In genomic region chr12:94987806-94988205, GRCh38 we compare ENCODE assay signal across 21 cellular contexts. TPM values are rescaled to one million over a fixed set of nuclear protein-coding genes. Genes with fewer than 3 reads are reported as not detected.
A peak's percentile ranks its signal among the peaks of the same experiment; 100 is the strongest.
DNase-seq lines count a peak whose midpoint lies in the region; ATAC-seq, FAIRE-seq and TF ChIP-seq lines count a peak whose summit lies in the region.
"Had no signal": no experiment of that assay in that cellular context is flagged by ENCODE, and none has a peak within 500 bp of the region (broad histone marks: within the 10 kb centered on the region; RNA-seq: fewer than 3 reads in every experiment).

No MANE protein-coding gene starts in this region.

- peaks cover 27% of the 10 kb centered on the region for H3K36me3 ChIP-seq in Karpas-422 (ENCODE audit: insufficient read depth, low read length)
- H3K36me3 ChIP-seq: ovary had no signal

- CTCF ChIA-PET in activated CD4-positive, alpha-beta T cell treated with anti-CD3 and anti-CD28 coated beads, Interleukin-2, amount 10 ng/mL, durations not matched to agents 7 days and 5 days (lab: Charles Lee), result no interaction called here

- H3K4me1 ChIP-seq in Karpas-422 (ENCODE audit: low read length), result peaks cover 16% of the 10 kb centered on the region
- H3K4me1 ChIP-seq: right lobe of liver, stomach, upper lobe of right lung had no signal

- peaks cover 47% of the 10 kb centered on the region for H3K36me3 Mint-ChIP-seq in activated CD4-positive, alpha-beta T cell treated with anti-CD3 and anti-CD28 coated beads, Interleukin-2, amount 10 ng/mL, durations not matched to agents 7 days and 5 days (ENCODE audit: low read depth)
- H3K36me3 Mint-ChIP-seq in activated naive CD8-positive, alpha-beta T cell, result peaks cover 15% of the 10 kb centered on the region
- peaks cover 12% of the 10 kb centered on the region for H3K36me3 Mint-ChIP-seq in natural killer cell treated with Interleukin-12 subunit alpha and Interleukin-12 subunit beta and Interleukin-15 and Interleukin-18, amount 100 ng/mL, for 72 hours

- no peak overlapping the region for H3K4me2 ChIP-seq in Karpas-422 (ENCODE audit: low read depth, low read length, poor library complexity, severe bottlenecking)

- no peaks in the 10 kb centered on the region for H3K9me2 ChIP-seq in Karpas-422 (replicated peaks; ENCODE audit: insufficient read depth, low read length)

- H3K9me3 ChIP-seq in Karpas-422 (ENCODE audit: low read length), result no peaks in the 10 kb centered on the region
- H3K9me3 ChIP-seq: ovary, right lobe of liver, stomach, upper lobe of right lung had no signal

- no peak for TF ChIP-seq POLR2A in GM12892 (IDR thresholded peaks at IDR 0.05; ENCODE audit: low read depth, low read length)

- no peak for FAIRE-seq in GM12892 (lab: Jason Lieb, UNC)
- FAIRE-seq: GM19239 had no signal

- no peak overlapping the region; the same call in 1 of the 2 replicates for H3K27ac ChIP-seq in Karpas-422 (ENCODE audit: low read length)
- H3K27ac ChIP-seq: ovary, right lobe of liver, stomach, upper lobe of right lung had no signal

- peak overlapping the region; percentile 84 for H3K27ac Mint-ChIP-seq in activated CD4-positive, alpha-beta T cell treated with anti-CD3 and anti-CD28 coated beads, Interleukin-2, amount 10 ng/mL, durations not matched to agents 7 days and 5 days
- peak overlapping the region; percentile 64 for H3K27ac Mint-ChIP-seq in activated naive CD8-positive, alpha-beta T cell
- peak overlapping the region; percentile 29 to 63 for H3K27ac Mint-ChIP-seq in natural killer cell treated with Interleukin-12 subunit alpha and Interleukin-12 subunit beta and Interleukin-15 and Interleukin-18, amount 100 ng/mL, for 72 hours

- H3K9me3 Mint-ChIP-seq in activated CD4-positive, alpha-beta T cell treated with anti-CD3 and anti-CD28 coated beads, Interleukin-2, amount 10 ng/mL, durations not matched to agents 7 days and 5 days, result peaks cover 4% of the 10 kb centered on the region
- no peaks in the 10 kb centered on the region for H3K9me3 Mint-ChIP-seq in activated naive CD8-positive, alpha-beta T cell (ENCODE audit: low read depth)
- no peaks in the 10 kb centered on the region for H3K9me3 Mint-ChIP-seq in natural killer cell treated with Interleukin-12 subunit alpha and Interleukin-12 subunit beta and Interleukin-15 and Interleukin-18, amount 100 ng/mL, for 72 hours

- POLR2A ChIA-PET in activated CD4-positive, alpha-beta T cell treated with anti-CD3 and anti-CD28 coated beads, Interleukin-2, amount 10 ng/mL, durations not matched to agents 7 days and 5 days (lab: Charles Lee), result no interaction called here

- no peak for ATAC-seq in natural killer cell treated with Interleukin-12 subunit alpha and Interleukin-12 subunit beta and Interleukin-15 and Interleukin-18, amount 100 ng/mL, for 72 hours
- ATAC-seq: right lobe of liver, upper lobe of right lung had no signal

- no peaks in the 10 kb centered on the region for H3K27me3 ChIP-seq in Karpas-422 (ENCODE audit: low read length)
- H3K27me3 ChIP-seq: ovary, right lobe of liver, stomach, upper lobe of right lung had no signal

- H4K20me1 ChIP-seq in Karpas-422 (ENCODE audit: insufficient read depth, low read depth, low read length), result no peaks in the 10 kb centered on the region

- no peak overlapping the region for H2AFZ ChIP-seq in Karpas-422 (ENCODE audit: low read length)

- no peak for DNase-seq in activated CD4-positive, alpha-beta T cell treated with anti-CD3 and anti-CD28 coated beads, Interleukin-2, amount 10 ng/mL, durations not matched to agents 7 days and 5 days
- DNase-seq in activated CD4-positive, alpha-beta T cell treated with anti-CD3 and anti-CD28 coated beads, Interleukin-2, amount 50 U/mL, for 48 hours, result no peak
- DNase-seq in Karpas-422 (peak; percentile 30), GM12892 (ENCODE audit: insufficient read length) (no peak), NCI-H774 (lab: John Stamatoyannopoulos, UW) (no peak), hippocampal formation (lab: John Stamatoyannopoulos, UW) (no peak)
- no peak for DNase-seq in natural killer cell treated with Interleukin-12 subunit alpha and Interleukin-12 subunit beta and Interleukin-15 and Interleukin-18, amount 100 ng/mL, for 72 hours (ENCODE audit: low spot score)
- DNase-seq: activated CD4-positive, alpha-beta T cell treated with anti-CD3 and anti-CD28 coated beads for 1 hour; cerebellar nuclear complex; HCEC 1CT; KG1; NCI-H1105; NCI-H526 treated with DMSO at 0.1 percent for 48 hours; OCI-M1; ovary; right lobe of liver; SIG-M5; stomach; upper lobe of right lung had no signal

- peaks cover 76% of the 10 kb centered on the region for H3K79me2 ChIP-seq in Karpas-422 (ENCODE audit: low read length)

- no peaks in the 10 kb centered on the region for H3K27me3 Mint-ChIP-seq in activated CD4-positive, alpha-beta T cell treated with anti-CD3 and anti-CD28 coated beads, Interleukin-2, amount 10 ng/mL, durations not matched to agents 7 days and 5 days
- no peaks in the 10 kb centered on the region for H3K27me3 Mint-ChIP-seq in activated naive CD8-positive, alpha-beta T cell
- no peaks in the 10 kb centered on the region for H3K27me3 Mint-ChIP-seq in natural killer cell treated with Interleukin-12 subunit alpha and Interleukin-12 subunit beta and Interleukin-15 and Interleukin-18, amount 100 ng/mL, for 72 hours

- H3K4me1 Mint-ChIP-seq in activated CD4-positive, alpha-beta T cell treated with anti-CD3 and anti-CD28 coated beads, Interleukin-2, amount 10 ng/mL, durations not matched to agents 7 days and 5 days, result peaks cover 55% of the 10 kb centered on the region
- H3K4me1 Mint-ChIP-seq in activated naive CD8-positive, alpha-beta T cell (ENCODE audit: low read depth), result peaks cover 57% of the 10 kb centered on the region
- peaks cover 37 to 42% of the 10 kb centered on the region in 2 donors for H3K4me1 Mint-ChIP-seq in natural killer cell treated with Interleukin-12 subunit alpha and Interleukin-12 subunit beta and Interleukin-15 and Interleukin-18, amount 100 ng/mL, for 72 hours (ENCODE audit: low read depth in 2 of 2)

- no peak overlapping the region for H3K4me3 ChIP-seq in Karpas-422 (ENCODE audit: low read length)
- H3K4me3 ChIP-seq: ovary, right lobe of liver, stomach, upper lobe of right lung had no signal

- H3K4me3 Mint-ChIP-seq in activated CD4-positive, alpha-beta T cell treated with anti-CD3 and anti-CD28 coated beads, Interleukin-2, amount 10 ng/mL, durations not matched to agents 7 days and 5 days, result peak overlapping the region; percentile 28
- peak overlapping the region; percentile 58 for H3K4me3 Mint-ChIP-seq in activated naive CD8-positive, alpha-beta T cell
- no peak overlapping the region for H3K4me3 Mint-ChIP-seq in natural killer cell treated with Interleukin-12 subunit alpha and Interleukin-12 subunit beta and Interleukin-15 and Interleukin-18, amount 100 ng/mL, for 72 hours

- H3K9ac ChIP-seq in Karpas-422 (ENCODE audit: low read length), result no peak overlapping the region

RNA-seq across cellular contexts. Expression of gene NDUFA12, which starts 15.7 kb away (rescaled TPM):
- total RNA-seq in activated CD4-positive, alpha-beta T cell treated with anti-CD3 and anti-CD28 coated beads, Interleukin-2, amount 10 ng/mL, durations not matched to agents 7 days and 5 days, result 100 to 1,000 TPM; 172 to 219 TPM
- 150 and 188 TPM in 2 replicates for total RNA-seq in Karpas-422 (2014; rRNA removed; shearing (Covaris generic); ENCODE audit: low replicate concordance)
- 100 to 1,000 TPM in 1 of 2 donors, 10 to 100 TPM in 1; 53.3 to 161 TPM for total RNA-seq in natural killer cell treated with Interleukin-12 subunit alpha and Interleukin-12 subunit beta and Interleukin-15 and Interleukin-18, amount 100 ng/mL, for 72 hours
- 246 TPM for polyA plus RNA-seq in GM12892 (2012; ENCODE audit: missing spikeins)
